In genomic region chr3:66437341-66437929, GRCh38 we compare ENCODE assay signal across 25 cellular contexts.
A peak's percentile ranks its signal among the peaks of the same experiment; 100 is the strongest.
DNase-seq lines count a peak whose midpoint lies in the region; ATAC-seq and TF ChIP-seq lines count a peak whose summit lies in the region.
"Had no signal": no experiment of that assay in that cellular context is flagged by ENCODE, and none has a peak within 500 bp of the region (broad histone marks: within the 10 kb centered on the region; RNA-seq: fewer than 3 reads in every experiment).

No MANE protein-coding gene starts in this region.

- H4K20me1 ChIP-seq in BLaER1 (peaks cover 100% of the 10 kb centered on the region), IMR-90 (ENCODE audit: insufficient read depth, low read length) (0 out of 2 replicates have a peak, but pooled peaks cover 6% of the 10 kb centered on the region), OCI-LY7 (ENCODE audit: insufficient read depth, low read length) (no peaks in the 10 kb centered on the region; the same call in 1 of the 2 replicates)

- TF ChIP-seq CTCF in IMR-90 (conservative IDR thresholded peaks at IDR 0.05; ENCODE audit: low read depth, low read length) (no peak), OCI-LY7 (conservative IDR thresholded peaks at IDR 0.05; ENCODE audit: low read length) (no peak)

- no peak overlapping the region for H2BK120ac ChIP-seq in IMR-90 (ENCODE audit: low read depth, low read length)

- no peak overlapping the region for H3K56ac ChIP-seq in IMR-90 (ENCODE audit: extremely low read depth, insufficient read depth, low read length)

- no peak overlapping the region for H2BK20ac ChIP-seq in IMR-90 (ENCODE audit: low read depth, low read length)

- intact Hi-C loops in IMR-90 (cut with micrococcal nuclease), result no loop called here
- intact Hi-C loops in OCI-LY7 (cut with micrococcal nuclease; ENCODE audit: unreplicated experiment), result no loop called here

- H3K9me1 ChIP-seq in IMR-90 (ENCODE audit: insufficient read depth, low read length), result peaks cover 29% of the 10 kb centered on the region

- no peaks in the 10 kb centered on the region for H3K27me3 ChIP-seq in BLaER1
- H3K27me3 ChIP-seq in IMR-90 (ENCODE audit: control insufficient read depth, insufficient read depth, low read length), result no peaks in the 10 kb centered on the region
- H3K27me3 ChIP-seq in muscle layer of colon (ENCODE audit: control insufficient read depth in 1 of 2, insufficient read depth in 2 of 2, low read length in 2 of 2), result no peaks in the 10 kb centered on the region
- H3K27me3 ChIP-seq: spleen, suprapubic skin had no signal

- H3K9me3 ChIP-seq in BLaER1 (no peaks in the 10 kb centered on the region), IMR-90 (ENCODE audit: control insufficient read depth, insufficient read depth, low read length) (no peaks in the 10 kb centered on the region), T-helper 17 cell (ENCODE audit: control insufficient read depth, low read length, poor library complexity, severe bottlenecking) (no peaks in the 10 kb centered on the region), muscle layer of colon (ENCODE audit: low read length) (no peaks in the 10 kb centered on the region), OCI-LY7 (ENCODE audit: low read length) (no peaks in the 10 kb centered on the region)
- H3K9me3 ChIP-seq: spleen, suprapubic skin had no signal

- H2AK5ac ChIP-seq in IMR-90 (ENCODE audit: low read depth, low read length), result peak overlapping the region; percentile 11; the same call in 1 of the 2 replicates

- peaks cover 87% of the 10 kb centered on the region for H3K79me2 ChIP-seq in OCI-LY7 (ENCODE audit: insufficient read depth, low read depth, low read length)

- WGBS in IMR-90 (ENCODE audit: extremely low coverage in 2 of 2, insufficient read length in 1 of 2), 2 experiments, result 100% methylated on average over 1 of the region's 7 CpGs; no CpG with 5 or more reads in 1 of the 2 experiments

- peak overlapping the region; percentile 94 for H3K4me2 ChIP-seq in BLaER1
- no peak overlapping the region for H3K4me2 ChIP-seq in IMR-90 (ENCODE audit: low read depth, low read length)
- H3K4me2 ChIP-seq in OCI-LY7 (ENCODE audit: low read length), result no peak overlapping the region

- DNase-seq in IMR-90 (no peak), T-helper 17 cell (no peak), T-helper 1 cell (no peak), DMS53 treated with DMSO at 0.1 percent for 48 hours (lab: John Stamatoyannopoulos, UW; ENCODE audit: unreplicated experiment) (no peak), AG20443 (ENCODE audit: low spot score) (no peak), OCI-LY7 (ENCODE audit: low spot score) (no peak)
- DNase-seq: activated B cell treated with CpG ODN at 0.5 μM for 24 hours; activated CD8-positive, alpha-beta memory T cell treated with anti-CD3 and anti-CD28 coated beads, Interleukin-2, amount 50 U/mL, for 4 hours; C1 segment of cervical spinal cord; foreskin melanocyte; H7; left colon; mesenchymal stem cell; NCI-H1105; NCI-H2107; NCI-H524 treated with DMSO at 0.1 percent for 48 hours; spleen; stimulated activated CD4-positive, alpha-beta T cell treated with anti-CD3 and anti-CD28 coated beads, Interleukin-2, amount 100 ng/mL, for 48 hours; T1000 had no signal

- no peak overlapping the region for H3K14ac ChIP-seq in IMR-90 (replicated peaks; ENCODE audit: low read depth, low read length)

- H3K9me2 ChIP-seq in OCI-LY7 (ENCODE audit: insufficient read depth, low read length), result no peaks in the 10 kb centered on the region

- no peak for TF ChIP-seq RAD21 in IMR-90 (IDR thresholded peaks at IDR 0.05; ENCODE audit: low read length)

- H2AFZ ChIP-seq in IMR-90 (replicated peaks; ENCODE audit: low read length, poor library complexity) (no peak overlapping the region), OCI-LY7 (ENCODE audit: low read length) (no peak overlapping the region)

- no peak overlapping the region for H3K9ac ChIP-seq in BLaER1
- no peak overlapping the region for H3K9ac ChIP-seq in IMR-90 (ENCODE audit: low read depth, low read length)
- H3K9ac ChIP-seq in muscle layer of colon (ENCODE audit: low read length), result no peak overlapping the region

- ATAC-seq in IMR-90 (ENCODE audit: low read depth) (no peak), T-helper 17 cell (no peak)
- ATAC-seq: left colon, SK-N-SH treated with all-trans-retinoic acid at 6 μM for 48 hours had no signal

- no peak overlapping the region for H3K18ac ChIP-seq in IMR-90 (ENCODE audit: low read depth, low read length)

- H4K5ac ChIP-seq in IMR-90 (ENCODE audit: low read depth, low read length), result no peak overlapping the region

- peaks cover 57% of the 10 kb centered on the region for H3K4me1 Mint-ChIP-seq in T-helper 17 cell

- no peak overlapping the region for H3K4me3 Mint-ChIP-seq in T-helper 17 cell
- H3K4me3 Mint-ChIP-seq: activated B cell treated with CpG ODN at 0.5 μM for 24 hours; IgD-negative memory B cell; stimulated activated memory B cell treated with anti-CD40 and anti-IgM and Interleukin-4, amounts not matched to agents 10 μg/mL and 1 μg/mL and 100 μg/mL, for 72 hours had no signal

- in situ Hi-C loops in IMR-90 (cut with MboI; ENCODE audit: low sequenced_read_pairs), result no loop called here

- H3K4me3 ChIP-seq in BLaER1, result no peak overlapping the region
- no peak overlapping the region for H3K4me3 ChIP-seq in IMR-90 (ENCODE audit: insufficient read depth, low read depth, low read length)
- H3K4me3 ChIP-seq in muscle layer of colon (ENCODE audit: low read depth in 1 of 2, low read length in 2 of 2), result peak overlapping the region in 1 of 2 donors; percentile 8
- no peak overlapping the region for H3K4me3 ChIP-seq in OCI-LY7 (ENCODE audit: low read depth, low read length, poor library complexity, severe bottlenecking)
- H3K4me3 ChIP-seq: spleen, suprapubic skin had no signal

- CTCF ChIA-PET in IMR-90 (lab: Yijun Ruan, JAX), result no interaction called here
- CTCF ChIA-PET in OCI-LY7 (lab: Charles Lee; ENCODE audit: unreplicated experiment), result no interaction called here

- H3K27ac ChIP-seq in BLaER1 (peak overlapping the region; percentile 36), IMR-90 (ENCODE audit: insufficient read depth, low read length) (no peak overlapping the region), muscle layer of colon (ENCODE audit: low read depth, low read length) (peak overlapping the region; percentile 82), OCI-LY7 (ENCODE audit: low read depth, low read length, poor library complexity, severe bottlenecking) (no peak overlapping the region)
- H3K27ac ChIP-seq: spleen, suprapubic skin had no signal

- no peak overlapping the region for H4K91ac ChIP-seq in IMR-90 (ENCODE audit: insufficient read depth, low read depth, low read length)

- H3K79me1 ChIP-seq in IMR-90 (ENCODE audit: low read depth in 1 of 2, low read length in 2 of 2), result peaks cover 19 to 53% of the 10 kb centered on the region in 2 experiments; a peak in 3 of 4 replicates

- H3K36me3 ChIP-seq in BLaER1 (peaks cover 56% of the 10 kb centered on the region), IMR-90 (ENCODE audit: control insufficient read depth, insufficient read depth, low read length) (peaks cover 8% of the 10 kb centered on the region; the same call in 1 of the 2 replicates), muscle layer of colon (ENCODE audit: insufficient read depth, low read length) (peaks cover 3% of the 10 kb centered on the region), OCI-LY7 (ENCODE audit: insufficient read depth, low read length) (peaks cover 99% of the 10 kb centered on the region)
- H3K36me3 ChIP-seq: spleen, suprapubic skin had no signal

- POLR2A ChIA-PET in IMR-90 (lab: Charles Lee; ENCODE audit: unreplicated experiment) (no interaction called here), OCI-LY7 (lab: Charles Lee) (no interaction called here)

- no peak overlapping the region for H2BK15ac ChIP-seq in IMR-90 (ENCODE audit: low read depth, low read length)

- TF ChIP-seq POLR2A in IMR-90 (IDR thresholded peaks at IDR 0.05; ENCODE audit: low read depth, low read length), result no peak

- no peak overlapping the region for H3K4ac ChIP-seq in IMR-90 (ENCODE audit: low read depth, low read length)

- H3K27me3 Mint-ChIP-seq in T-helper 17 cell, result no peaks in the 10 kb centered on the region
- H3K27me3 Mint-ChIP-seq: stimulated activated memory B cell treated with anti-CD40 and anti-IgM and Interleukin-4, amounts not matched to agents 10 μg/mL and 1 μg/mL and 100 μg/mL, for 72 hours had no signal

- dilution Hi-C loops in IMR-90 (cut with HindIII; ENCODE audit: low sequenced_read_pairs, unreplicated experiment), result no loop called here

- no peak overlapping the region for H4K8ac ChIP-seq in IMR-90 (ENCODE audit: low read depth in 2 of 2, low read length in 2 of 2)

- H2BK5ac ChIP-seq in IMR-90 (ENCODE audit: low read depth, low read length, poor library complexity, severe bottlenecking), result no peak overlapping the region

- BruUV-seq in IMR-90 (replicated peaks; lab: Mats Ljungman, UMichigan) (no TSS peak), OCI-LY7 (replicated peaks; lab: Mats Ljungman, UMichigan) (no TSS peak)

- peaks cover 100% of the 10 kb centered on the region for H3K4me1 ChIP-seq in BLaER1
- peaks cover 24% of the 10 kb centered on the region for H3K4me1 ChIP-seq in IMR-90 (ENCODE audit: control insufficient read depth, insufficient read depth, low read length)
- H3K4me1 ChIP-seq in muscle layer of colon (ENCODE audit: insufficient read depth, low read length), result peaks cover 98% of the 10 kb centered on the region
- peaks cover 30% of the 10 kb centered on the region for H3K4me1 ChIP-seq in OCI-LY7 (ENCODE audit: insufficient read depth, low read length, poor library complexity, severe bottlenecking)

- no peak overlapping the region for H3K23ac ChIP-seq in IMR-90 (ENCODE audit: low read depth, low read length)

- H2AK9ac ChIP-seq in IMR-90 (replicated peaks; ENCODE audit: low read depth, low read length, poor library complexity), result no peak overlapping the region

- peaks cover 2% of the 10 kb centered on the region for H3K36me3 Mint-ChIP-seq in T-helper 17 cell (ENCODE audit: low read depth)
- H3K36me3 Mint-ChIP-seq: IgD-negative memory B cell; stimulated activated memory B cell treated with anti-CD40 and anti-IgM and Interleukin-4, amounts not matched to agents 10 μg/mL and 1 μg/mL and 100 μg/mL, for 72 hours had no signal

- peak overlapping the region; percentile 56 for H3K27ac Mint-ChIP-seq in T-helper 17 cell
- H3K27ac Mint-ChIP-seq: activated B cell treated with CpG ODN at 0.5 μM for 24 hours; IgD-negative memory B cell; stimulated activated memory B cell treated with anti-CD40 and anti-IgM and Interleukin-4, amounts not matched to agents 10 μg/mL and 1 μg/mL and 100 μg/mL, for 72 hours had no signal

TF ChIP-seq in IMR-90, 13 proteins besides CTCF, POLR2A, EP300 and RAD21:
- TF ChIP-seq MAZ (IDR thresholded peaks at IDR 0.05; ENCODE audit: borderline replicate concordance, low read depth, low read length) (no peak), CEBPB (IDR thresholded peaks at IDR 0.05; ENCODE audit: low read depth, low read length) (no peak), MAFK (IDR thresholded peaks at IDR 0.05; ENCODE audit: low read depth, low read length) (no peak), RCOR1 (IDR thresholded peaks at IDR 0.05; ENCODE audit: insufficient replicate concordance, low read length) (no peak)

Comparison
In these comparisons a context has a peak if more than half of its experiments do, and no peak if none do; other contexts are left out.
1. H3K27ac ChIP-seq: peak in BLaER1 (single experiment) and muscle layer of colon (single experiment); none in IMR-90 (single experiment) and OCI-LY7 (single experiment).